16 cellular contexts compared by ENCODE assay signal in genomic region chr2:159168707-159169106, GRCh38.
A peak's percentile ranks its signal among the peaks of the same experiment; 100 is the strongest.
DNase-seq lines count a peak whose midpoint lies in the region; FAIRE-seq and TF ChIP-seq lines count a peak whose summit lies in the region.
"Had no signal": no experiment of that assay in that cellular context is flagged by ENCODE, and none has a peak within 500 bp of the region (broad histone marks: within the 10 kb centered on the region; RNA-seq: fewer than 3 reads in every experiment).

No MANE protein-coding gene starts in this region.

- H2BK12ac ChIP-seq in mesenchymal stem cell (ENCODE audit: low read length in 2 of 2), result no peak overlapping the region

- no peak overlapping the region for H2AK5ac ChIP-seq in mesenchymal stem cell (ENCODE audit: low read length, severe bottlenecking)

- no peak for TF ChIP-seq POLR2A in GM12891 (IDR thresholded peaks at IDR 0.05; ENCODE audit: low read depth, low read length)

- peaks cover 24% of the 10 kb centered on the region for H3K79me1 ChIP-seq in mesenchymal stem cell (replicated peaks; ENCODE audit: low read length, poor library complexity, severe bottlenecking)

- no peak for DNase-seq in BE2C
- DNase-seq in LNCaP clone FGC (ENCODE audit: low read depth), result no peak
- peak; percentile 69 for DNase-seq in choroid plexus epithelial cell (ENCODE audit: low read depth)
- peak; percentile 29 for DNase-seq in mesenchymal stem cell
- DNase-seq in GM12891 (ENCODE audit: insufficient read length, low spot score), result no peak
- DNase-seq in NCI-H1048 (lab: John Stamatoyannopoulos, UW), result no peak
- DNase-seq in NCI-H524 (lab: John Stamatoyannopoulos, UW), result no peak
- no peak for DNase-seq in activated effector memory CD4-positive, alpha-beta T cell treated with Interleukin-2 at 50 U/mL for 16 hours
- DNase-seq: activated CD4-positive, alpha-beta T cell treated with anti-CD3 and anti-CD28 coated beads for 1 hour; colonic mucosa; hippocampal formation; NCI-H510A had no signal

- no peak overlapping the region for H3K27ac ChIP-seq in mesenchymal stem cell (ENCODE audit: low read length, poor library complexity, severe bottlenecking)
- H3K27ac ChIP-seq: colonic mucosa, SJSA1 had no signal

- no peak overlapping the region for H3K23ac ChIP-seq in mesenchymal stem cell (ENCODE audit: low read length in 2 of 2)

- H2BK5ac ChIP-seq in mesenchymal stem cell (ENCODE audit: low read depth, low read length, poor library complexity, severe bottlenecking), result no peak overlapping the region

- H2AFZ ChIP-seq in mesenchymal stem cell (ENCODE audit: low read depth, low read length), result no peak overlapping the region

- no peaks in the 10 kb centered on the region for H3K9me3 ChIP-seq in BE2C
- H3K9me3 ChIP-seq in mesenchymal stem cell (ENCODE audit: control insufficient read depth, low read length), result peaks cover 5% of the 10 kb centered on the region
- H3K9me3 ChIP-seq: colonic mucosa, SJSA1 had no signal

- H3K36me3 ChIP-seq in BE2C (no peaks in the 10 kb centered on the region; the same call in 1 of the 2 replicates), mesenchymal stem cell (ENCODE audit: control insufficient read depth in 1 of 2, insufficient read depth in 2 of 2, low read depth in 1 of 2, low read length in 2 of 2) (peaks cover 21 to 22% of the 10 kb centered on the region in 2 experiments)
- H3K36me3 ChIP-seq: colonic mucosa had no signal

- no peak overlapping the region for H4K8ac ChIP-seq in mesenchymal stem cell (ENCODE audit: low read length)

- H3K4me3 ChIP-seq in BE2C (ENCODE audit: low read depth, low read length) (no peak overlapping the region), LNCaP clone FGC (ENCODE audit: low read depth, low read length) (no peak overlapping the region), choroid plexus epithelial cell (ENCODE audit: low read depth, low read length) (no peak overlapping the region), mesenchymal stem cell (ENCODE audit: insufficient read depth in 1 of 2, low read depth in 1 of 2, low read length in 2 of 2) (no peak overlapping the region)
- H3K4me3 ChIP-seq: colonic mucosa, SJSA1, skin epidermis had no signal

- H3K14ac ChIP-seq in mesenchymal stem cell (ENCODE audit: low read length in 2 of 2), result no peak overlapping the region

- H2BK15ac ChIP-seq in mesenchymal stem cell (ENCODE audit: low read depth, poor library complexity, severe bottlenecking), result no peak overlapping the region

- H3K18ac ChIP-seq in mesenchymal stem cell (ENCODE audit: low read depth in 1 of 2, low read length in 2 of 2), result no peak overlapping the region

- H2BK120ac ChIP-seq in mesenchymal stem cell (ENCODE audit: low read depth, low read length), result no peak overlapping the region

- TF ChIP-seq CTCF in BE2C (IDR thresholded peaks at IDR 0.05; ENCODE audit: low read depth, low read length), result peak; percentile 24; the same call in 1 of the 2 replicates
- TF ChIP-seq CTCF in LNCaP clone FGC (IDR thresholded peaks at IDR 0.05; ENCODE audit: control insufficient read depth, extremely low read depth, insufficient read depth), result peak; percentile 30; the same call in 1 of the 2 replicates
- peak; percentile 66 for TF ChIP-seq CTCF in choroid plexus epithelial cell (conservative IDR thresholded peaks at IDR 0.05; ENCODE audit: low read depth, low read length)

- no peak overlapping the region for H4K91ac ChIP-seq in mesenchymal stem cell (ENCODE audit: low read length)

- H3K9ac ChIP-seq in mesenchymal stem cell (ENCODE audit: low read length), result no peak overlapping the region

- no peaks in the 10 kb centered on the region for H3K27me3 ChIP-seq in BE2C
- H3K27me3 ChIP-seq in mesenchymal stem cell (ENCODE audit: control insufficient read depth in 1 of 2, insufficient read depth in 1 of 2, low read length in 2 of 2), result no peaks in the 10 kb centered on the region
- H3K27me3 ChIP-seq: colonic mucosa, SJSA1 had no signal

- WGBS in mesenchymal stem cell, result no CpG with 5 or more reads among the region's 1 CpG

- H3K4ac ChIP-seq in mesenchymal stem cell (ENCODE audit: low read depth in 1 of 2, low read length in 2 of 2), result no peak overlapping the region

- no peak overlapping the region for H3K4me2 ChIP-seq in mesenchymal stem cell (ENCODE audit: low read length, poor library complexity, severe bottlenecking)

- H3K4me1 ChIP-seq in BE2C (no peaks in the 10 kb centered on the region), mesenchymal stem cell (ENCODE audit: control insufficient read depth, insufficient read depth, low read depth, low read length) (no peaks in the 10 kb centered on the region)
- H3K4me1 ChIP-seq: colonic mucosa, SJSA1 had no signal

- no peak for FAIRE-seq in GM12891 (lab: Jason Lieb, UNC)
- FAIRE-seq: GM12892, urothelium cell line had no signal

TF ChIP-seq in GM12891, 5 proteins besides CTCF, POLR2A, EP300 and RAD21:
- TF ChIP-seq TAF1 (IDR thresholded peaks at IDR 0.05; ENCODE audit: low read depth, low read length) (no peak), SPI1 (IDR thresholded peaks at IDR 0.05; ENCODE audit: low read depth, low read length) (no peak), PAX5 (IDR thresholded peaks at IDR 0.05; ENCODE audit: insufficient read depth, low read length, severe bottlenecking) (no peak), POU2F2 (IDR thresholded peaks at IDR 0.05; ENCODE audit: low read depth, low read length) (no peak), POLR2AphosphoS5 (IDR thresholded peaks at IDR 0.05; ENCODE audit: low read depth, low read length) (no peak)

Comparison
In these comparisons a context has a peak if more than half of its experiments do, and no peak if none do; other contexts are left out.
1. DNase-seq: peak in choroid plexus epithelial cell (single experiment) and mesenchymal stem cell (single experiment); none in BE2C (single experiment), LNCaP clone FGC (single experiment), GM12891 (single experiment), NCI-H1048 (single experiment), NCI-H524 (0 of 2) and activated effector memory CD4-positive, alpha-beta T cell treated with Interleukin-2 at 50 U/mL for 16 hours (single experiment).
2. Peak in every context shown above with its lines, with median percentiles within 50 percentile points of each other: CTCF ChIP-seq.